Comparison of ENCODE assay signal across 8 cellular contexts in genomic region chr10:114499630-114500190, GRCh38.
DNase-seq lines count a peak whose midpoint lies in the region; ATAC-seq and TF ChIP-seq lines count a peak whose summit lies in the region.

No MANE protein-coding gene starts in this region.

- no peak overlapping the region for H3K4me3 ChIP-seq in gastroesophageal sphincter

- H3K4me3 Mint-ChIP-seq in naive thymus-derived CD8-positive, alpha-beta T cell: peak overlapping the region; percentile 40 to 82 (median 72)
- no peak overlapping the region for H3K4me3 Mint-ChIP-seq in glutamatergic neuron (ENCODE audit: unreplicated experiment)

- no peaks in the 10 kb centered on the region for H3K27me3 Mint-ChIP-seq in naive thymus-derived CD8-positive, alpha-beta T cell
- no peaks in the 10 kb centered on the region for H3K27me3 Mint-ChIP-seq in glutamatergic neuron (ENCODE audit: unreplicated experiment)

- no peaks in the 10 kb centered on the region for H3K9me3 ChIP-seq in gastroesophageal sphincter

- TF ChIP-seq CTCF in glutamatergic neuron (IDR thresholded peaks at IDR 0.05; ENCODE audit: partially characterized antibody, unreplicated experiment): no peak
- TF ChIP-seq CTCF in gastroesophageal sphincter (IDR thresholded peaks at IDR 0.05): no peak

- H3K4me1 ChIP-seq in gastroesophageal sphincter: peaks cover 3 to 33% (median 4%) of the 10 kb centered on the region in 3 donors

- H3K36me3 ChIP-seq in gastroesophageal sphincter: peaks cover 0 to 7% of the 10 kb centered on the region in 2 donors

- H3K27me3 ChIP-seq in gastroesophageal sphincter: no peaks in the 10 kb centered on the region

- POLR2A ChIA-PET in naive thymus-derived CD8-positive, alpha-beta T cell (lab: Charles Lee): interaction anchor here (1.0 to 7.3 kb wide), 5 partner anchors 11 to 44 kb away, joined by 3 to 85 read pairs (median 39); no protein-coding TSS in a partner anchor

- DNase-seq in HPDE6-E6E7 (ENCODE audit: extremely low spot score) (peak; percentile 92), superior temporal gyrus (ENCODE audit: extremely low spot score) (no peak), glutamatergic neuron (no peak), retina (no peak)
- DNase-seq in activated CD8-positive, alpha-beta memory T cell treated with anti-CD3 and anti-CD28 coated beads, Interleukin-2, amount 50 U/mL, for 48 hours: peak; percentile 81
- peak in 8 of 10 donors; percentile 25 to 70 (median 59) for DNase-seq in naive thymus-derived CD8-positive, alpha-beta T cell

- WGBS in gastroesophageal sphincter (ENCODE audit: low coverage in 1 of 2), 2 donors: 82 to 85% methylated on average over 6 of the region's 8 CpGs

- H3K27ac Mint-ChIP-seq in naive thymus-derived CD8-positive, alpha-beta T cell: peak overlapping the region; percentile 79 to 97 (median 94)
- no peak overlapping the region for H3K27ac Mint-ChIP-seq in glutamatergic neuron (ENCODE audit: unreplicated experiment)

- peaks cover 3 to 40% (median 14%) of the 10 kb centered on the region in 3 donors for H3K36me3 Mint-ChIP-seq in naive thymus-derived CD8-positive, alpha-beta T cell
- H3K36me3 Mint-ChIP-seq in glutamatergic neuron (ENCODE audit: unreplicated experiment): no peaks in the 10 kb centered on the region

- peaks cover 47 to 94% (median 91%) of the 10 kb centered on the region in 4 donors for H3K4me1 Mint-ChIP-seq in naive thymus-derived CD8-positive, alpha-beta T cell
- no peaks in the 10 kb centered on the region for H3K4me1 Mint-ChIP-seq in glutamatergic neuron (ENCODE audit: low read depth, unreplicated experiment)

- H3K9me3 Mint-ChIP-seq in naive thymus-derived CD8-positive, alpha-beta T cell: peaks cover 0 to 2% (median 0%) of the 10 kb centered on the region in 9 donors
- no peaks in the 10 kb centered on the region for H3K9me3 Mint-ChIP-seq in glutamatergic neuron (ENCODE audit: unreplicated experiment)

- TF ChIP-seq EP300 in gastroesophageal sphincter (IDR thresholded peaks at IDR 0.05): no peak

- ATAC-seq in GM19351 (IDR thresholded peaks at IDR 0.05; ENCODE audit: unreplicated experiment) (peak; percentile 32), gastroesophageal sphincter (no peak)
- ATAC-seq in naive thymus-derived CD8-positive, alpha-beta T cell: peak; percentile 51 to 61

- H3K27ac ChIP-seq in gastroesophageal sphincter: no peak overlapping the region

- TF ChIP-seq POLR2A in gastroesophageal sphincter (IDR thresholded peaks at IDR 0.05): no peak

Comparison
In these comparisons a context has a peak if more than half of its experiments do, and no peak if none do; other contexts are left out.
1. DNase-seq: peak in HPDE6-E6E7 (single experiment), activated CD8-positive, alpha-beta memory T cell treated with anti-CD3 and anti-CD28 coated beads, Interleukin-2, amount 50 U/mL, for 48 hours (single experiment) and naive thymus-derived CD8-positive, alpha-beta T cell (8 of 10); none in superior temporal gyrus (single experiment), glutamatergic neuron (single experiment) and retina (single experiment).